In genomic region chr1:19715334-19716203, GRCh38 we compare ENCODE assay signal across 8 cellular contexts. TPM values are rescaled to one million over a fixed set of nuclear protein-coding genes. Genes with fewer than 3 reads are reported as not detected.
DNase-seq lines count a peak whose midpoint lies in the region; ATAC-seq and TF ChIP-seq lines count a peak whose summit lies in the region.

No MANE protein-coding gene starts in this region.

- H3K27ac Mint-ChIP-seq in endodermal cell, result no peak overlapping the region

- WGBS in endodermal cell (ENCODE audit: insufficient coverage in 1 of 2, insufficient read length in 1 of 2), 2 experiments, result 39 to 43% methylated on average over 3 to 12 of the region's 12 CpGs

- no peaks in the 10 kb centered on the region for H3K9me3 Mint-ChIP-seq in endodermal cell

- no peaks in the 10 kb centered on the region for H3K27me3 ChIP-seq in endodermal cell (ENCODE audit: control insufficient read depth, insufficient read depth, low read length, poor library complexity, severe bottlenecking)

- H3K9ac ChIP-seq in endodermal cell (ENCODE audit: extremely low read depth, low read length, poor library complexity, severe bottlenecking), result no peak overlapping the region

- H3K4me3 Mint-ChIP-seq in endodermal cell, result no peak overlapping the region

- H3K4me1 ChIP-seq in endodermal cell (ENCODE audit: control insufficient read depth, insufficient read depth, low read length), result no peaks in the 10 kb centered on the region

- TF ChIP-seq CTCF in GM12873 (IDR thresholded peaks at IDR 0.05; ENCODE audit: insufficient read depth, low read depth, low read length, missing control alignments) (peak; percentile 96), endodermal cell (conservative IDR thresholded peaks at IDR 0.05) (peak; percentile 96)

- no peak overlapping the region for H3K27ac ChIP-seq in endodermal cell (ENCODE audit: low read depth, low read length)

- H3K4me3 ChIP-seq in endodermal cell (ENCODE audit: low read length), result no peak overlapping the region

- H3K27me3 Mint-ChIP-seq in endodermal cell (ENCODE audit: insufficient read depth), result no peaks in the 10 kb centered on the region

- H3K36me3 ChIP-seq in endodermal cell (ENCODE audit: control insufficient read depth, insufficient read depth, low read length), result no peaks in the 10 kb centered on the region

- no peaks in the 10 kb centered on the region for H3K9me3 ChIP-seq in endodermal cell (ENCODE audit: control insufficient read depth, low read length)

- no peaks in the 10 kb centered on the region for H3K36me3 Mint-ChIP-seq in endodermal cell (ENCODE audit: low read depth)

- peaks cover 5% of the 10 kb centered on the region for H3K4me1 Mint-ChIP-seq in endodermal cell

- peak; percentile 89 for DNase-seq in HuH-7 (ENCODE audit: low spot score)
- DNase-seq in NOMO-1 treated with dmso at 0.1 percent for 144 hours (lab: John Stamatoyannopoulos, UW; ENCODE audit: unreplicated experiment), result peak; percentile 53
- peak; percentile 91 for DNase-seq in activated CD8-positive, alpha-beta memory T cell treated with anti-CD3 and anti-CD28 coated beads for 24 hours
- peak; percentile 99 for DNase-seq in endodermal cell
- peak; percentile 58 for DNase-seq in middle frontal gyrus (ENCODE audit: extremely low spot score, low spot score)
- peak; percentile 78 for DNase-seq in stimulated activated CD8-positive, alpha-beta memory T cell treated with anti-CD3 and anti-CD28 coated beads, Interleukin-4, amount 100 ng/mL, for 24 hours (ENCODE audit: low read depth)

- no peak for ATAC-seq in GM19035 (IDR thresholded peaks at IDR 0.05; ENCODE audit: unreplicated experiment)

RNA-seq across cellular contexts. Expression of gene HTR6, which starts 50.9 kb away (rescaled TPM):
- under 1 TPM in 1 of 2 donors, not detected in 1; 0.31 TPM for total RNA-seq in endodermal cell
- 0.18 TPM for polyA plus RNA-seq in endodermal cell (2013, experiment 1 of 2)
- 0.12 TPM for polyA plus RNA-seq in endodermal cell (2013, experiment 2 of 2)
